ENCODE assay signal across 1 cellular context in the genomic region with DNA sequence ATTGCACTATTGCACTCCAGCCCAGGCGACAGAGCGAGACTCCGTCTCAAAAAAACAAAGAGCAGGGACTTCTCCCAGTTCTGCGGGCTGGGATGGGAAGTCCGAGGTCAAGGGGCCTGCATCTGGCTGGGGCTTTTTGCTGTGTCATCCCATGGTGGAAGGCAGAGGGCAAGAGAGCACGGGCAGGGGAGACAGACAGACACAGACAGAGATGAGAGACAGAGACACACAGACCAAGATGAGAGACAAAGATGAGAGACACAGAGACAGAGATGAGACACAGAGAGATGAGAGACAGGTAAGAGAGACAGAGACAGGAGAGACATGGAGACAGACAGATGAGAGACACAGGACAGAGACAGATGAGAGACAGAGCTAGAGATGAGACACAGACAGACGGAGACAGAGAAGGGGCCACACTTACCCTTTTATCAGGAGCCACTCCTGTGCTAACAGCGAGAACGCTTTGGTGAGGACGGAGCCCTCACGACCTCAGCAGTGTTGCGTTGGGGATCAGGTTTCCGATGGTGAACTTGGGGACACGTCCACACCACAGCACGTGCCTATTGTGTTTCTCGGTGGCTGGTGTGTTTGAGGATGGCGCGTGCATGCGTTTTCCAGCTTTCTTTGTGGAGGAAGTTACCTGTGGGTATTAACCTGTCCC.
TF ChIP-seq lines count a peak whose summit lies in the region.

No MANE protein-coding gene starts in this region.

TF ChIP-seq in K562, 482 proteins besides CTCF, POLR2A, EP300 and RAD21 (continued from another document and continues in another):
- no peak for TF ChIP-seq ZNF518B (CRISPR knock-in tag; IDR thresholded peaks at IDR 0.05)
- no peak for TF ChIP-seq NFATC3 (IDR thresholded peaks at IDR 0.05)
- no peak for TF ChIP-seq BCL6 (CRISPR knock-in tag; IDR thresholded peaks at IDR 0.05)
- TF ChIP-seq, protein P1, sequence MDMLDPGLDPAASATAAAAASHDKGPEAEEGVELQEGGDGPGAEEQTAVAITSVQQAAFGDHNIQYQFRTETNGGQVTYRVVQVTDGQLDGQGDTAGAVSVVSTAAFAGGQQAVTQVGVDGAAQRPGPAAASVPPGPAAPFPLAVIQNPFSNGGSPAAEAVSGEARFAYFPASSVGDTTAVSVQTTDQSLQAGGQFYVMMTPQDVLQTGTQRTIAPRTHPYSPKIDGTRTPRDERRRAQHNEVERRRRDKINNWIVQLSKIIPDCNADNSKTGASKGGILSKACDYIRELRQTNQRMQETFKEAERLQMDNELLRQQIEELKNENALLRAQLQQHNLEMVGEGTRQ (CRISPR knock-in tag; IDR thresholded peaks at IDR 0.05) = no peak
- TF ChIP-seq, protein P2, sequence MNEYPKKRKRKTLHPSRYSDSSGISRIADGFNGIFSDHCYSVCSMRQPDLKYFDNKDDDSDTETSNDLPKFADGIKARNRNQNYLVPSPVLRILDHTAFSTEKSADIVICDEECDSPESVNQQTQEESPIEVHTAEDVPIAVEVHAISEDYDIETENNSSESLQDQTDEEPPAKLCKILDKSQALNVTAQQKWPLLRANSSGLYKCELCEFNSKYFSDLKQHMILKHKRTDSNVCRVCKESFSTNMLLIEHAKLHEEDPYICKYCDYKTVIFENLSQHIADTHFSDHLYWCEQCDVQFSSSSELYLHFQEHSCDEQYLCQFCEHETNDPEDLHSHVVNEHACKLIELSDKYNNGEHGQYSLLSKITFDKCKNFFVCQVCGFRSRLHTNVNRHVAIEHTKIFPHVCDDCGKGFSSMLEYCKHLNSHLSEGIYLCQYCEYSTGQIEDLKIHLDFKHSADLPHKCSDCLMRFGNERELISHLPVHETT (CRISPR knock-in tag; conservative IDR thresholded peaks at IDR 0.05 in 1 of 2, IDR thresholded peaks at IDR 0.05 in 1 of 2) = no peak
- no peak for TF ChIP-seq U2AF2 (optimal IDR thresholded peaks at IDR 0.05; ENCODE audit: low read depth, low read length)
- no peak for TF ChIP-seq ZNF707 (CRISPR knock-in tag; conservative IDR thresholded peaks at IDR 0.05)
- no peak for TF ChIP-seq ZNF644 (tag; IDR thresholded peaks at IDR 0.05; ENCODE audit: low read depth)
- TF ChIP-seq GABPA (tag; conservative IDR thresholded peaks at IDR 0.05; ENCODE audit: low read depth) = 0 out of 2 replicates have a peak, but pooled peaks have one; percentile 1
- no peak for TF ChIP-seq KAT8 (IDR thresholded peaks at IDR 0.05; ENCODE audit: low read depth)
- TF ChIP-seq THRB (CRISPR knock-in tag; conservative IDR thresholded peaks at IDR 0.05) = peak; percentile 95
- TF ChIP-seq L3MBTL2 (IDR thresholded peaks at IDR 0.05) = peak; percentile 64
- no peak for TF ChIP-seq ZNF217 (CRISPR knock-in tag; IDR thresholded peaks at IDR 0.05)
- peak; percentile 82 for TF ChIP-seq MTA1 (IDR thresholded peaks at IDR 0.05; ENCODE audit: borderline replicate concordance)
- TF ChIP-seq RAD51 (IDR thresholded peaks at IDR 0.05; ENCODE audit: borderline replicate concordance, low read depth) = no peak
- peak; percentile 34; the same call in 1 of the 2 replicates for TF ChIP-seq ZC3H8 (IDR thresholded peaks at IDR 0.05)
- TF ChIP-seq, protein P3, sequence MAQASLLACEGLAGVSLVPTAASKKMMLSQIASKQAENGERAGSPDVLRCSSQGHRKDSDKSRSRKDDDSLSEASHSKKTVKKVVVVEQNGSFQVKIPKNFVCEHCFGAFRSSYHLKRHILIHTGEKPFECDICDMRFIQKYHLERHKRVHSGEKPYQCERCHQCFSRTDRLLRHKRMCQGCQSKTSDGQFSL (CRISPR knock-in tag; IDR thresholded peaks at IDR 0.05) = no peak
- TF ChIP-seq, protein P3 (tag; IDR thresholded peaks at IDR 0.05) = no peak
- TF ChIP-seq MEF2D (tag; conservative IDR thresholded peaks at IDR 0.05; ENCODE audit: low read depth) = peak; percentile 68; the same call in 1 of the 2 replicates
- no peak for TF ChIP-seq ZNF232 (CRISPR knock-in tag; IDR thresholded peaks at IDR 0.05)
- TF ChIP-seq POU5F1 (IDR thresholded peaks at IDR 0.05; ENCODE audit: borderline replicate concordance, low read depth, low read length, partially characterized antibody) = no peak
- peak; percentile 14; the same call in 1 of the 2 replicates for TF ChIP-seq NCOA6 (IDR thresholded peaks at IDR 0.05)
- TF ChIP-seq CEBPZ (IDR thresholded peaks at IDR 0.05; ENCODE audit: borderline replicate concordance, low read depth, low read length) = no peak
- TF ChIP-seq E2F3 (CRISPR knock-in tag; IDR thresholded peaks at IDR 0.05) = no peak
- no peak for TF ChIP-seq RFX5 (IDR thresholded peaks at IDR 0.05; ENCODE audit: low read depth, low read length)
- TF ChIP-seq ZBTB11 (CRISPR knock-in tag; IDR thresholded peaks at IDR 0.05) = no peak
- no peak for TF ChIP-seq NUFIP1 (IDR thresholded peaks at IDR 0.05; ENCODE audit: partially characterized antibody)
- peak; percentile 87 for TF ChIP-seq LARP7 (IDR thresholded peaks at IDR 0.05)
- TF ChIP-seq SRF (CRISPR knock-in tag; IDR thresholded peaks at IDR 0.05) = no peak
- no peak for TF ChIP-seq ZSCAN32 (CRISPR knock-in tag; IDR thresholded peaks at IDR 0.05)
- no peak for TF ChIP-seq NR3C1 (CRISPR knock-in tag; IDR thresholded peaks at IDR 0.05)
- TF ChIP-seq JUN (IDR thresholded peaks at IDR 0.05; ENCODE audit: borderline replicate concordance, low read depth, low read length) = no peak
- 0 out of 2 replicates have a peak, but pooled peaks have one; percentile 21 for TF ChIP-seq JUN (CRISPR knock-in tag; IDR thresholded peaks at IDR 0.05; ENCODE audit: borderline replicate concordance)
- TF ChIP-seq MBD2 (IDR thresholded peaks at IDR 0.05; ENCODE audit: borderline replicate concordance, low read depth) = no peak
- TF ChIP-seq ETV1 (tag; conservative IDR thresholded peaks at IDR 0.05; ENCODE audit: low read depth) = no peak
- TF ChIP-seq E4F1 (CRISPR knock-in tag; IDR thresholded peaks at IDR 0.05; ENCODE audit: borderline replicate concordance) = no peak
- no peak for TF ChIP-seq ZNF57 (CRISPR knock-in tag; IDR thresholded peaks at IDR 0.05)
- TF ChIP-seq HDGF (IDR thresholded peaks at IDR 0.05) = peak; percentile 96
- peak; percentile 46; the same call in 1 of the 2 replicates for TF ChIP-seq ZBTB7A (IDR thresholded peaks at IDR 0.05; ENCODE audit: borderline replicate concordance, control insufficient read depth, low read depth, low read length)
- peak; percentile 65; the same call in 1 of the 2 replicates for TF ChIP-seq TOE1 (IDR thresholded peaks at IDR 0.05; ENCODE audit: borderline replicate concordance)
- TF ChIP-seq TOE1 (CRISPR knock-in tag; IDR thresholded peaks at IDR 0.05; ENCODE audit: borderline replicate concordance, low read depth) = no peak
- no peak for TF ChIP-seq PRPF4 (IDR thresholded peaks at IDR 0.05; ENCODE audit: insufficient read depth, low read depth, low read length, poor library complexity, severe bottlenecking)
- TF ChIP-seq ELF2 (CRISPR knock-in tag; IDR thresholded peaks at IDR 0.05) = no peak
- no peak for TF ChIP-seq YY1 (IDR thresholded peaks at IDR 0.05; ENCODE audit: borderline replicate concordance in 1 of 3, control insufficient read depth in 1 of 3, extremely low read depth in 1 of 3, insufficient read depth in 3 of 3, insufficient read length in 1 of 3, insufficient replicate concordance in 2 of 3, low read depth in 1 of 3, low read length in 2 of 3)
- TF ChIP-seq SMARCE1 (IDR thresholded peaks at IDR 0.05) = peak; percentile 80
- TF ChIP-seq ZNF174 (CRISPR knock-in tag; IDR thresholded peaks at IDR 0.05) = no peak
- TF ChIP-seq ILF3 (IDR thresholded peaks at IDR 0.05; ENCODE audit: borderline replicate concordance) = no peak
- peak; percentile 34 for TF ChIP-seq ZFX (CRISPR knock-in tag; IDR thresholded peaks at IDR 0.05)
